ENCODE assay signal across 1 cellular context in genomic region chr2:240400319-240401161, GRCh38.
TF ChIP-seq lines count a peak whose summit lies in the region.

No MANE protein-coding gene starts in this region.

TF ChIP-seq in HepG2, 621 proteins besides CTCF, POLR2A, EP300 and RAD21:
- TF ChIP-seq SIN3B (IDR thresholded peaks at IDR 0.05; ENCODE audit: low read length): no peak
- TF ChIP-seq HNF1B (CRISPR knock-in tag; IDR thresholded peaks at IDR 0.05): no peak
- TF ChIP-seq ZNF710 (CRISPR knock-in tag; IDR thresholded peaks at IDR 0.05; ENCODE audit: borderline replicate concordance): no peak
- no peak for TF ChIP-seq KIAA2018 (CRISPR knock-in tag; IDR thresholded peaks at IDR 0.05; ENCODE audit: borderline replicate concordance)
- no peak for TF ChIP-seq FIP1L1 (IDR thresholded peaks at IDR 0.05; ENCODE audit: borderline replicate concordance, insufficient read depth, low read depth, low read length)
- no peak for TF ChIP-seq HNRNPLL (IDR thresholded peaks at IDR 0.05; ENCODE audit: low read depth, low read length, poor library complexity, severe bottlenecking)
- TF ChIP-seq MAFK (conservative IDR thresholded peaks at IDR 0.05 in 1 of 2, IDR thresholded peaks at IDR 0.05 in 1 of 2; ENCODE audit: low read length in 2 of 2): no peak
- no peak for TF ChIP-seq IRF2 (CRISPR knock-in tag; IDR thresholded peaks at IDR 0.05)
- TF ChIP-seq ZBTB37 (CRISPR knock-in tag; IDR thresholded peaks at IDR 0.05): no peak
